18 cellular contexts compared by ENCODE assay signal in the genomic region with DNA sequence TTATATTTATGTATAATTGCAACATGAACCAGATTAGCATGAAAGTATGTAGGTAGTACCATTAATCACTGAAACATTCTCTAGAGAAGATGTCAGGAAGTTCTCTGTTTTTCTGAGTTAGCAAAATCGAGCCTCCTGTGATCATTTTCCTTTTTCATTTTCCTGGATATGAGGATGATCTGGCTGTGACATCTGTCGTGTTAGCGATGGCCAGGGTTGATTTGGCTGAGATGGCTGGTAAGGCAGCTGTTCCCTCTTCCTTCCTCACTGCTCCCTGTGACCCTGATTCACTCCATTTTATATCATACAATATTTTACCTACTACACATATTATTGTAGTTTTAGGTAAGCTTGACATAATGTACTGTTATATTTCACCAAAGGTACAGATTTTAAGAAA. TPM values are rescaled to one million over a fixed set of nuclear protein-coding genes. Genes with fewer than 3 reads are reported as not detected.
DNase-seq lines count a peak whose midpoint lies in the region; ATAC-seq and TF ChIP-seq lines count a peak whose summit lies in the region.
"Had no signal": no experiment of that assay in that cellular context is flagged by ENCODE, and none has a peak within 500 bp of the region (broad histone marks: within the 10 kb centered on the region; RNA-seq: fewer than 3 reads in every experiment).

No MANE protein-coding gene starts in this region.

- ATAC-seq in right lobe of liver = no peak
- ATAC-seq: CD8-positive, alpha-beta T cell; GM12878; HCT116; HepG2 had no signal

- DNase-seq in DMS 273 (lab: John Stamatoyannopoulos, UW; ENCODE audit: unreplicated experiment) = peak; percentile 38
- DNase-seq in DMS 273 treated with DMSO at 0.1 percent for 48 hours (lab: John Stamatoyannopoulos, UW) = no peak
- peak; percentile 20 for DNase-seq in NCI-H2171 (lab: John Stamatoyannopoulos, UW)
- DNase-seq in SK-N-DZ (ENCODE audit: low spot score) = peak; percentile 26
- DNase-seq in substantia nigra (lab: John Stamatoyannopoulos, UW) = peak in 1 of 49 donors; percentile 30
- DNase-seq in NCI-H748 (lab: John Stamatoyannopoulos, UW; ENCODE audit: unreplicated experiment) = no peak
- DNase-seq in NCI-H446 (lab: John Stamatoyannopoulos, UW) = no peak
- no peak for DNase-seq in right lobe of liver
- DNase-seq: Caco-2; CD8-positive, alpha-beta T cell; GM23248 had no signal

- no peaks in the 10 kb centered on the region for H3K4me1 ChIP-seq in right lobe of liver
- H3K4me1 ChIP-seq: Caco-2 had no signal

- no peak for TF ChIP-seq CTCF in right lobe of liver (IDR thresholded peaks at IDR 0.05)

- 24% methylated on average over 3 of the region's 3 CpGs for WGBS in right lobe of liver (ENCODE audit: insufficient coverage, low coverage, low lambda C conversion rate, missing lambda C conversion rate)

- no peak overlapping the region for H3K4me3 ChIP-seq in right lobe of liver
- H3K4me3 ChIP-seq: GM12878, GM23248 had no signal

- H3K9me3 ChIP-seq in right lobe of liver = no peaks in the 10 kb centered on the region
- H3K9me3 ChIP-seq: Caco-2 had no signal

- intact Hi-C loops in right lobe of liver (cut with DNase I) = loop anchor here in 1 of 2 donors (10.0 kb wide), 1 partner anchor 357 kb away; no protein-coding TSS in a partner anchor

- no peaks in the 10 kb centered on the region for H3K36me3 ChIP-seq in right lobe of liver

- no peak for TF ChIP-seq POLR2A in right lobe of liver (IDR thresholded peaks at IDR 0.05)

- H3K27me3 ChIP-seq in right lobe of liver = no peaks in the 10 kb centered on the region

- H3K27ac ChIP-seq in substantia nigra (ENCODE audit: low read depth, low read length, poor library complexity, severe bottlenecking) (peak overlapping the region; percentile 23), right lobe of liver (no peak overlapping the region)
- H3K27ac ChIP-seq: 22Rv1, GM23248 had no signal

RNA-seq across cellular contexts. Expression of gene CNTNAP4, which starts 10.3 kb away (rescaled TPM):
- polyA plus RNA-seq in SK-N-DZ (2014; cell fraction: cytosol; rRNA removed) = 39.7 and 44.8 TPM in 2 replicates
- 99.3 and 114 TPM in 2 replicates for polyA plus RNA-seq in SK-N-DZ (2014; cell fraction: nucleus; rRNA removed)
- total RNA-seq in right lobe of liver = not detected
- total RNA-seq: A673; Caco-2; CD8-positive, alpha-beta T cell; GM23248; HepG2 had no signal
- polyA plus RNA-seq: BJ, CD14-positive monocyte, GM23248, HepG2 had no signal

Comparison
In these comparisons a context has a peak if more than half of its experiments do, and no peak if none do; other contexts are left out.
1. DNase-seq: peak in DMS 273 (single experiment), NCI-H2171 (single experiment) and SK-N-DZ (single experiment); none in DMS 273 treated with DMSO at 0.1 percent for 48 hours (single experiment), NCI-H748 (single experiment), NCI-H446 (0 of 2) and right lobe of liver (0 of 3).